2 cellular contexts compared by ENCODE assay signal in the genomic region with DNA sequence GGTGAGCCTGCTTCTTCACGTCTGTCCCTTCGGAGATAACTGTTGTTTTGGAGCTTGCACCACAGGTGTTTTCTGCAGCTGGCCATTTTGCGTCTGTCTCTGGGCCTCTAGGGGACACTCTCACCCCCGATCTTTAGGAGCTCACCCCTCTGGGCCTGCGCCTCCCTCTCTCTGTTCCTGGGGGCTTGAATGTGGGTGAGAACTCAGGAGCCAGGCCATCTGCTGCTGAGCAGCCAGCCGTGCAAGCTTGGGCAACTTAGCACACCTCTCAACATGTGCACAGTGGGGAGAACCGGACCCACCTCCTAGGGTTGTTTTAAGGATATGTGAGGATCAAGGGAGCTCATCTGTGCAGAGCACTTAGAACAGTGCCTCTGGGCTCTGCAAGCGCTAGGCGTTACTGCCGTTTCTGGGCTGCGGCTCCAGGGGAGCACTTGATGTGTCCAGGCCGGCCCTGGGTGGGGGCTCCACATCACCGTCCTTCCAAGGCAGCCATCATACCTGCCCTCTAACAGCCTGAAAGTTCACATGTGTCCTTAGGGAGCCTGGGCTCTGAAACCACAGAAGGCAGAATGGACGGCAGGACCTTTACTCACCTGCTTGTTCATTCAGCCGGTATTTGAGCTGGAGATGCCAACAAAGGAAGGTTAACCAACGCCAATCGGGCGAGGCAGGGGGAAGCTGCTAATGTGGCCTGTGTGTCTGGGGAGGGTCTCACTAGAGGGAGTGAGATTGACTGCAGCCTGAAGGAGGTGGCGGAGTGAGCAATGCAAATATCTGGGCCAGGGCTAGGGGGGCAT.
TF ChIP-seq lines count a peak whose summit lies in the region.

No MANE protein-coding gene starts in this region.

TF ChIP-seq in GM23338, 12 proteins besides CTCF, POLR2A, EP300 and RAD21 (continued from another document):
- TF ChIP-seq, protein P1, sequence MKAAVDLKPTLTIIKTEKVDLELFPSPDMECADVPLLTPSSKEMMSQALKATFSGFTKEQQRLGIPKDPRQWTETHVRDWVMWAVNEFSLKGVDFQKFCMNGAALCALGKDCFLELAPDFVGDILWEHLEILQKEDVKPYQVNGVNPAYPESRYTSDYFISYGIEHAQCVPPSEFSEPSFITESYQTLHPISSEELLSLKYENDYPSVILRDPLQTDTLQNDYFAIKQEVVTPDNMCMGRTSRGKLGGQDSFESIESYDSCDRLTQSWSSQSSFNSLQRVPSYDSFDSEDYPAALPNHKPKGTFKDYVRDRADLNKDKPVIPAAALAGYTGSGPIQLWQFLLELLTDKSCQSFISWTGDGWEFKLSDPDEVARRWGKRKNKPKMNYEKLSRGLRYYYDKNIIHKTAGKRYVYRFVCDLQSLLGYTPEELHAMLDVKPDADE (IDR thresholded peaks at IDR 0.05): no peak
TF ChIP-seq in GM23338: peak in this region for 0.

TF ChIP-seq in K562, 482 proteins besides CTCF, POLR2A, EP300 and RAD21 (continued from another document and continues in another):
- TF ChIP-seq CBFA2T3 (IDR thresholded peaks at IDR 0.05) (peak; percentile 51; the same call in 1 of the 2 replicates), ZKSCAN8 (CRISPR knock-in tag; IDR thresholded peaks at IDR 0.05) (no peak), HNRNPLL (IDR thresholded peaks at IDR 0.05; ENCODE audit: low read depth, low read length, poor library complexity, severe bottlenecking) (no peak), U2AF2 (optimal IDR thresholded peaks at IDR 0.05; ENCODE audit: low read depth, low read length) (no peak), TCF3 (CRISPR knock-in tag; IDR thresholded peaks at IDR 0.05) (peak; percentile 50; the same call in 1 of the 2 replicates), GABPB2 (CRISPR knock-in tag; conservative IDR thresholded peaks at IDR 0.05) (no peak), ZNF695 (CRISPR knock-in tag; IDR thresholded peaks at IDR 0.05) (no peak), SAP30 (IDR thresholded peaks at IDR 0.05; ENCODE audit: borderline replicate concordance, insufficient read depth, low read depth, low read length, poor library complexity, severe bottlenecking) (no peak), JUN (IDR thresholded peaks at IDR 0.05; ENCODE audit: borderline replicate concordance, low read depth, low read length) (no peak), JUN (CRISPR knock-in tag; IDR thresholded peaks at IDR 0.05; ENCODE audit: borderline replicate concordance) (0 out of 2 replicates have a peak, but pooled peaks have one; percentile 24), POLR2AphosphoS2 (IDR thresholded peaks at IDR 0.05; ENCODE audit: low read length) (no peak), NCOR1 (IDR thresholded peaks at IDR 0.05) (no peak), COPS2 (conservative IDR thresholded peaks at IDR 0.05) (no peak), KDM1A (IDR thresholded peaks at IDR 0.05) (no peak), ZNF41 (CRISPR knock-in tag; conservative IDR thresholded peaks at IDR 0.05) (no peak), PYGO2 (tag; IDR thresholded peaks at IDR 0.05) (no peak), BMI1 (IDR thresholded peaks at IDR 0.05; ENCODE audit: low read length) (no peak), ZNF699 (CRISPR knock-in tag; IDR thresholded peaks at IDR 0.05; ENCODE audit: insufficient replicate concordance) (no peak), SRF (CRISPR knock-in tag; IDR thresholded peaks at IDR 0.05) (no peak), RFX1 (IDR thresholded peaks at IDR 0.05) (no peak), ZZZ3 (IDR thresholded peaks at IDR 0.05) (no peak), E2F3 (CRISPR knock-in tag; IDR thresholded peaks at IDR 0.05) (no peak), HOXB6 (CRISPR knock-in tag; IDR thresholded peaks at IDR 0.05; ENCODE audit: borderline replicate concordance) (no peak), ZNF583 (CRISPR knock-in tag; IDR thresholded peaks at IDR 0.05) (no peak)
- TF ChIP-seq, protein P2, sequence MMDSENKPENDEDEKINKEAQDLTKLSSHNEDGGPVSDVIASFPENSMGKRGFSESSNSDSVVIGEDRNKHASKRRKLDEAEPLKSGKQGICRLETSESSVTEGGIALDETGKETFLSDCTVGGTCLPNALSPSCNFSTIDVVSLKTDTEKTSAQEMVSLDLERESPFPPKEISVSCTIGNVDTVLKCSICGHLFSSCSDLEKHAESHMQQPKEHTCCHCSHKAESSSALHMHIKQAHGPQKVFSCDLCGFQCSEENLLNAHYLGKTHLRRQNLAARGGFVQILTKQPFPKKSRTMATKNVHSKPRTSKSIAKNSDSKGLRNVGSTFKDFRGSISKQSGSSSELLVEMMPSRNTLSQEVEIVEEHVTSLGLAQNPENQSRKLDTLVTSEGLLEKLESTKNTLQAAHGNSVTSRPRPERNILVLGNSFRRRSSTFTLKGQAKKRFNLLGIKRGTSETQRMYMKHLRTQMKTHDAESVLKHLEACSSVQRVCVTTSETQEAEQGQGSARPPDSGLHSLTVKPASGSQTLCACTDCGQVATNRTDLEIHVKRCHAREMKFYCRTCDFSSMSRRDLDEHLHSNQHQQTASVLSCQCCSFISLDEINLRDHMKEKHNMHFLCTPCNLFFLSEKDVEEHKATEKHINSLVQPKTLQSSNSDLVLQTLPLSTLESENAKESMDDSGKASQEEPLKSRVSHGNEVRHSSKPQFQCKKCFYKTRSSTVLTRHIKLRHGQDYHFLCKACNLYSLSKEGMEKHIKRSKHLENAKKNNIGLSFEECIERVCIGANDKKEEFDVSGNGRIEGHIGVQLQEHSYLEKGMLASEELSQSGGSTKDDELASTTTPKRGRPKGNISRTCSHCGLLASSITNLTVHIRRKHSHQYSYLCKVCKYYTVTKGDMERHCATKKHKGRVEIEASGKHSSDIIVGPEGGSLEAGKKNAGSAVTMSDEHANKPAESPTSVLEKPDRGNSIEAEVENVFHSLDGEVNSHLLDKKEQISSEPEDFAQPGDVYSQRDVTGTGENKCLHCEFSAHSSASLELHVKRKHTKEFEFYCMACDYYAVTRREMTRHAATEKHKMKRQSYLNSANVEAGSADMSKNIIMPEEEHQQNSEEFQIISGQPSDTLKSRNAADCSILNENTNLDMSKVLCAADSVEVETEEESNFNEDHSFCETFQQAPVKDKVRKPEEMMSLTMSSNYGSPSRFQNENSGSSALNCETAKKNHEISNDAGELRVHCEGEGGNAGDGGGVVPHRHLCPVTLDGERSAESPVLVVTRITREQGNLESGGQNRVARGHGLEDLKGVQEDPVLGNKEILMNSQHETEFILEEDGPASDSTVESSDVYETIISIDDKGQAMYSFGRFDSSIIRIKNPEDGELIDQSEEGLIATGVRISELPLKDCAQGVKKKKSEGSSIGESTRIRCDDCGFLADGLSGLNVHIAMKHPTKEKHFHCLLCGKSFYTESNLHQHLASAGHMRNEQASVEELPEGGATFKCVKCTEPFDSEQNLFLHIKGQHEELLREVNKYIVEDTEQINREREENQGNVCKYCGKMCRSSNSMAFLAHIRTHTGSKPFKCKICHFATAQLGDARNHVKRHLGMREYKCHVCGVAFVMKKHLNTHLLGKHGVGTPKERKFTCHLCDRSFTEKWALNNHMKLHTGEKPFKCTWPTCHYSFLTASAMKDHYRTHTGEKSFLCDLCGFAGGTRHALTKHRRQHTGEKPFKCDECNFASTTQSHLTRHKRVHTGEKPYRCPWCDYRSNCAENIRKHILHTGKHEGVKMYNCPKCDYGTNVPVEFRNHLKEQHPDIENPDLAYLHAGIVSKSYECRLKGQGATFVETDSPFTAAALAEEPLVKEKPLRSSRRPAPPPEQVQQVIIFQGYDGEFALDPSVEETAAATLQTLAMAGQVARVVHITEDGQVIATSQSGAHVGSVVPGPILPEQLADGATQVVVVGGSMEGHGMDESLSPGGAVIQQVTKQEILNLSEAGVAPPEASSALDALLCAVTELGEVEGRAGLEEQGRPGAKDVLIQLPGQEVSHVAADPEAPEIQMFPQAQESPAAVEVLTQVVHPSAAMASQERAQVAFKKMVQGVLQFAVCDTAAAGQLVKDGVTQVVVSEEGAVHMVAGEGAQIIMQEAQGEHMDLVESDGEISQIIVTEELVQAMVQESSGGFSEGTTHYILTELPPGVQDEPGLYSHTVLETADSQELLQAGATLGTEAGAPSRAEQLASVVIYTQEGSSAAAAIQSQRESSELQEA (IDR thresholded peaks at IDR 0.05; ENCODE audit: low read depth): no peak
- TF ChIP-seq, protein P3, sequence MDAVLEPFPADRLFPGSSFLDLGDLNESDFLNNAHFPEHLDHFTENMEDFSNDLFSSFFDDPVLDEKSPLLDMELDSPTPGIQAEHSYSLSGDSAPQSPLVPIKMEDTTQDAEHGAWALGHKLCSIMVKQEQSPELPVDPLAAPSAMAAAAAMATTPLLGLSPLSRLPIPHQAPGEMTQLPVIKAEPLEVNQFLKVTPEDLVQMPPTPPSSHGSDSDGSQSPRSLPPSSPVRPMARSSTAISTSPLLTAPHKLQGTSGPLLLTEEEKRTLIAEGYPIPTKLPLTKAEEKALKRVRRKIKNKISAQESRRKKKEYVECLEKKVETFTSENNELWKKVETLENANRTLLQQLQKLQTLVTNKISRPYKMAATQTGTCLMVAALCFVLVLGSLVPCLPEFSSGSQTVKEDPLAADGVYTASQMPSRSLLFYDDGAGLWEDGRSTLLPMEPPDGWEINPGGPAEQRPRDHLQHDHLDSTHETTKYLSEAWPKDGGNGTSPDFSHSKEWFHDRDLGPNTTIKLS (IDR thresholded peaks at IDR 0.05; ENCODE audit: borderline replicate concordance, low read depth): no peak
- TF ChIP-seq, protein P4, sequence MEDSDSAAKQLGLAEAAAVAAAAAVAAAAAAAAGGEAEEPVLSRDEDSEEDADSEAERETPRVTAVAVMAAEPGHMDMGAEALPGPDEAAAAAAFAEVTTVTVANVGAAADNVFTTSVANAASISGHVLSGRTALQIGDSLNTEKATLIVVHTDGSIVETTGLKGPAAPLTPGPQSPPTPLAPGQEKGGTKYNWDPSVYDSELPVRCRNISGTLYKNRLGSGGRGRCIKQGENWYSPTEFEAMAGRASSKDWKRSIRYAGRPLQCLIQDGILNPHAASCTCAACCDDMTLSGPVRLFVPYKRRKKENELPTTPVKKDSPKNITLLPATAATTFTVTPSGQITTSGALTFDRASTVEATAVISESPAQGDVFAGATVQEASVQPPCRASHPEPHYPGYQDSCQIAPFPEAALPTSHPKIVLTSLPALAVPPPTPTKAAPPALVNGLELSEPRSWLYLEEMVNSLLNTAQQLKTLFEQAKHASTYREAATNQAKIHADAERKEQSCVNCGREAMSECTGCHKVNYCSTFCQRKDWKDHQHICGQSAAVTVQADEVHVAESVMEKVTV (CRISPR knock-in tag; IDR thresholded peaks at IDR 0.05): no peak
- TF ChIP-seq, protein P5, sequence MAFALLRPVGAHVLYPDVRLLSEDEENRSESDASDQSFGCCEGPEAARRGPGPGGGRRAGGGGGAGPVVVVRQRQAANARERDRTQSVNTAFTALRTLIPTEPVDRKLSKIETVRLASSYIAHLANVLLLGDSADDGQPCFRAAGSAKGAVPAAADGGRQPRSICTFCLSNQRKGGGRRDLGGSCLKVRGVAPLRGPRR (CRISPR knock-in tag; IDR thresholded peaks at IDR 0.05): no peak
- TF ChIP-seq, protein P6, sequence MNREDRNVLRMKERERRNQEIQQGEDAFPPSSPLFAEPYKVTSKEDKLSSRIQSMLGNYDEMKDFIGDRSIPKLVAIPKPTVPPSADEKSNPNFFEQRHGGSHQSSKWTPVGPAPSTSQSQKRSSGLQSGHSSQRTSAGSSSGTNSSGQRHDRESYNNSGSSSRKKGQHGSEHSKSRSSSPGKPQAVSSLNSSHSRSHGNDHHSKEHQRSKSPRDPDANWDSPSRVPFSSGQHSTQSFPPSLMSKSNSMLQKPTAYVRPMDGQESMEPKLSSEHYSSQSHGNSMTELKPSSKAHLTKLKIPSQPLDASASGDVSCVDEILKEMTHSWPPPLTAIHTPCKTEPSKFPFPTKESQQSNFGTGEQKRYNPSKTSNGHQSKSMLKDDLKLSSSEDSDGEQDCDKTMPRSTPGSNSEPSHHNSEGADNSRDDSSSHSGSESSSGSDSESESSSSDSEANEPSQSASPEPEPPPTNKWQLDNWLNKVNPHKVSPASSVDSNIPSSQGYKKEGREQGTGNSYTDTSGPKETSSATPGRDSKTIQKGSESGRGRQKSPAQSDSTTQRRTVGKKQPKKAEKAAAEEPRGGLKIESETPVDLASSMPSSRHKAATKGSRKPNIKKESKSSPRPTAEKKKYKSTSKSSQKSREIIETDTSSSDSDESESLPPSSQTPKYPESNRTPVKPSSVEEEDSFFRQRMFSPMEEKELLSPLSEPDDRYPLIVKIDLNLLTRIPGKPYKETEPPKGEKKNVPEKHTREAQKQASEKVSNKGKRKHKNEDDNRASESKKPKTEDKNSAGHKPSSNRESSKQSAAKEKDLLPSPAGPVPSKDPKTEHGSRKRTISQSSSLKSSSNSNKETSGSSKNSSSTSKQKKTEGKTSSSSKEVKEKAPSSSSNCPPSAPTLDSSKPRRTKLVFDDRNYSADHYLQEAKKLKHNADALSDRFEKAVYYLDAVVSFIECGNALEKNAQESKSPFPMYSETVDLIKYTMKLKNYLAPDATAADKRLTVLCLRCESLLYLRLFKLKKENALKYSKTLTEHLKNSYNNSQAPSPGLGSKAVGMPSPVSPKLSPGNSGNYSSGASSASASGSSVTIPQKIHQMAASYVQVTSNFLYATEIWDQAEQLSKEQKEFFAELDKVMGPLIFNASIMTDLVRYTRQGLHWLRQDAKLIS (CRISPR knock-in tag; IDR thresholded peaks at IDR 0.05): no peak
- TF ChIP-seq, protein P7, sequence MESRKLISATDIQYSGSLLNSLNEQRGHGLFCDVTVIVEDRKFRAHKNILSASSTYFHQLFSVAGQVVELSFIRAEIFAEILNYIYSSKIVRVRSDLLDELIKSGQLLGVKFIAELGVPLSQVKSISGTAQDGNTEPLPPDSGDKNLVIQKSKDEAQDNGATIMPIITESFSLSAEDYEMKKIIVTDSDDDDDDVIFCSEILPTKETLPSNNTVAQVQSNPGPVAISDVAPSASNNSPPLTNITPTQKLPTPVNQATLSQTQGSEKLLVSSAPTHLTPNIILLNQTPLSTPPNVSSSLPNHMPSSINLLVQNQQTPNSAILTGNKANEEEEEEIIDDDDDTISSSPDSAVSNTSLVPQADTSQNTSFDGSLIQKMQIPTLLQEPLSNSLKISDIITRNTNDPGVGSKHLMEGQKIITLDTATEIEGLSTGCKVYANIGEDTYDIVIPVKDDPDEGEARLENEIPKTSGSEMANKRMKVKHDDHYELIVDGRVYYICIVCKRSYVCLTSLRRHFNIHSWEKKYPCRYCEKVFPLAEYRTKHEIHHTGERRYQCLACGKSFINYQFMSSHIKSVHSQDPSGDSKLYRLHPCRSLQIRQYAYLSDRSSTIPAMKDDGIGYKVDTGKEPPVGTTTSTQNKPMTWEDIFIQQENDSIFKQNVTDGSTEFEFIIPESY (CRISPR knock-in tag; IDR thresholded peaks at IDR 0.05): 0 out of 2 replicates have a peak, but pooled peaks have one; percentile 46
- TF ChIP-seq, protein P8, sequence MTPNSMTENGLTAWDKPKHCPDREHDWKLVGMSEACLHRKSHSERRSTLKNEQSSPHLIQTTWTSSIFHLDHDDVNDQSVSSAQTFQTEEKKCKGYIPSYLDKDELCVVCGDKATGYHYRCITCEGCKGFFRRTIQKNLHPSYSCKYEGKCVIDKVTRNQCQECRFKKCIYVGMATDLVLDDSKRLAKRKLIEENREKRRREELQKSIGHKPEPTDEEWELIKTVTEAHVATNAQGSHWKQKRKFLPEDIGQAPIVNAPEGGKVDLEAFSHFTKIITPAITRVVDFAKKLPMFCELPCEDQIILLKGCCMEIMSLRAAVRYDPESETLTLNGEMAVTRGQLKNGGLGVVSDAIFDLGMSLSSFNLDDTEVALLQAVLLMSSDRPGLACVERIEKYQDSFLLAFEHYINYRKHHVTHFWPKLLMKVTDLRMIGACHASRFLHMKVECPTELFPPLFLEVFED (CRISPR knock-in tag; conservative IDR thresholded peaks at IDR 0.05): no peak
